ENCODE assay signal across 7 cellular contexts in genomic region chr1:111608528-111608927, GRCh38. TPM values are rescaled to one million over a fixed set of nuclear protein-coding genes. Genes with fewer than 3 reads are reported as not detected.
DNase-seq lines count a peak whose midpoint lies in the region; TF ChIP-seq lines count a peak whose summit lies in the region.
"Not testable (repeated sequence)": the region's sequence is repeated elsewhere in the genome, so short reads cannot be mapped to it uniquely, and the experiment has no call there.

No MANE protein-coding gene starts in this region.

- H3K4me1 Mint-ChIP-seq in activated naive CD8-positive, alpha-beta T cell (ENCODE audit: low read depth) = peaks cover 38% of the 10 kb centered on the region

- not testable (repeated sequence) for H3K9me3 ChIP-seq in BE2C; esophagus muscularis mucosa; muscle layer of colon (ENCODE audit: low read length); sigmoid colon; transverse colon

- H3K36me3 ChIP-seq in BE2C; esophagus muscularis mucosa; muscle layer of colon (ENCODE audit: insufficient read depth, low read length); sigmoid colon; transverse colon: not testable (repeated sequence)

- not testable (repeated sequence) for H3K27me3 Mint-ChIP-seq in activated naive CD8-positive, alpha-beta T cell

- in situ Hi-C loops in transverse colon (cut with MboI; ENCODE audit: low pct_ligation_motif_present in 1 of 4, low pct_unique_long_range_greater_than_20kb in 1 of 4, low sequenced_read_pairs in 3 of 4) = loop anchor here in 1 of 4 donors (25.0 kb wide), 1 partner anchor 396 kb away; the partner anchor contains the start of gene DENND2D

- not testable (repeated sequence) for H3K9ac ChIP-seq in muscle layer of colon (ENCODE audit: low read length)

- H3K9me3 Mint-ChIP-seq in activated naive CD8-positive, alpha-beta T cell (ENCODE audit: low read depth) = not testable (repeated sequence)

- H3K4me3 Mint-ChIP-seq in activated naive CD8-positive, alpha-beta T cell = not testable (repeated sequence)

- TF ChIP-seq CTCF in BE2C (IDR thresholded peaks at IDR 0.05; ENCODE audit: low read depth, low read length); VCaP (conservative IDR thresholded peaks at IDR 0.05); esophagus muscularis mucosa (IDR thresholded peaks at IDR 0.05); sigmoid colon (IDR thresholded peaks at IDR 0.05); transverse colon (IDR thresholded peaks at IDR 0.05): not testable (repeated sequence)

- H3K36me3 Mint-ChIP-seq in activated naive CD8-positive, alpha-beta T cell = not testable (repeated sequence)

- H3K4me1 ChIP-seq in BE2C = not testable (repeated sequence)
- peaks cover 14 to 70% (median 67%) of the 10 kb centered on the region in 4 donors for H3K4me1 ChIP-seq in esophagus muscularis mucosa
- H3K4me1 ChIP-seq in muscle layer of colon (ENCODE audit: insufficient read depth, low read length) = peaks cover 71% of the 10 kb centered on the region
- peaks cover 2 to 83% (median 68%) of the 10 kb centered on the region in 4 donors for H3K4me1 ChIP-seq in sigmoid colon
- peaks cover 0 to 30% (median 13%) of the 10 kb centered on the region in 4 donors for H3K4me1 ChIP-seq in transverse colon

- not testable (repeated sequence) for H3K27me3 ChIP-seq in BE2C; esophagus muscularis mucosa; muscle layer of colon (ENCODE audit: control insufficient read depth in 1 of 2, insufficient read depth in 2 of 2, low read length in 2 of 2); sigmoid colon; transverse colon

- H3K27ac ChIP-seq in VCaP = peak overlapping the region; percentile 38; the same call in 1 of the 2 replicates
- H3K27ac ChIP-seq in esophagus muscularis mucosa (replicated peaks in 1 of 4) = peak overlapping the region in 3 of 4 donors; percentile 21 to 73 (median 73)
- peak overlapping the region; percentile 51 for H3K27ac ChIP-seq in muscle layer of colon (ENCODE audit: low read depth, low read length)
- peak overlapping the region in 3 of 4 donors; percentile 68 to 83 (median 80) for H3K27ac ChIP-seq in sigmoid colon
- H3K27ac ChIP-seq in transverse colon = peak overlapping the region in 3 of 4 donors; percentile 36 to 63 (median 43)

- H3K27ac Mint-ChIP-seq in activated naive CD8-positive, alpha-beta T cell = peak overlapping the region; percentile 16

- not testable (repeated sequence) for TF ChIP-seq EP300 in esophagus muscularis mucosa (IDR thresholded peaks at IDR 0.05); sigmoid colon (IDR thresholded peaks at IDR 0.05); transverse colon (IDR thresholded peaks at IDR 0.05; ENCODE audit: low read depth)

- H3K4me3 ChIP-seq in BE2C (ENCODE audit: low read depth, low read length); esophagus muscularis mucosa; muscle layer of colon (ENCODE audit: low read depth in 1 of 2, low read length in 2 of 2); transverse colon: not testable (repeated sequence)
- H3K4me3 ChIP-seq in sigmoid colon = peak overlapping the region in 1 of 4 donors; percentile 15

- not testable (repeated sequence) for TF ChIP-seq POLR2A in esophagus muscularis mucosa (IDR thresholded peaks at IDR 0.05; ENCODE audit: low read depth); sigmoid colon (IDR thresholded peaks at IDR 0.05); transverse colon (IDR thresholded peaks at IDR 0.05)

- intact Hi-C loops in esophagus muscularis mucosa (cut with DNase I); sigmoid colon (cut with DNase I); transverse colon (cut with DNase I; ENCODE audit: low total_unique reads): not testable (repeated sequence)

- 87% methylated on average over 21 of the region's 24 CpGs for WGBS in esophagus muscularis mucosa
- 96 to 98% methylated on average over 23 to 24 of the region's 24 CpGs for WGBS in sigmoid colon, 2 donors
- 97% methylated on average over 7 to 21 of the region's 24 CpGs for WGBS in transverse colon (ENCODE audit: low coverage in 1 of 2), 2 donors

- DNase-seq in BE2C = peak; percentile 16
- not testable (repeated sequence) for DNase-seq in esophagus muscularis mucosa (ENCODE audit: extremely low spot score); sigmoid colon; transverse colon

RNA-seq across cellular contexts. Expression of gene RAP1A, which starts 11.1 kb away (rescaled TPM):
- 27.6 TPM for polyA plus RNA-seq in BE2C (2012; ENCODE audit: insufficient read depth, insufficient read length, low read depth)
- 100 to 1,000 TPM; 171 to 325 (median 216) TPM for total RNA-seq in esophagus muscularis mucosa
- 100 to 1,000 TPM; 213 to 381 (median 301) TPM for total RNA-seq in sigmoid colon
- 100 to 1,000 TPM in 2 of 3 donors, 10 to 100 TPM in 1; 87.5 to 205 (median 178) TPM for polyA plus RNA-seq in sigmoid colon
- 10 to 100 TPM; 34.0 to 87.2 (median 57.7) TPM for total RNA-seq in transverse colon
